ENCODE assay signal across 21 cellular contexts in the genomic region with DNA sequence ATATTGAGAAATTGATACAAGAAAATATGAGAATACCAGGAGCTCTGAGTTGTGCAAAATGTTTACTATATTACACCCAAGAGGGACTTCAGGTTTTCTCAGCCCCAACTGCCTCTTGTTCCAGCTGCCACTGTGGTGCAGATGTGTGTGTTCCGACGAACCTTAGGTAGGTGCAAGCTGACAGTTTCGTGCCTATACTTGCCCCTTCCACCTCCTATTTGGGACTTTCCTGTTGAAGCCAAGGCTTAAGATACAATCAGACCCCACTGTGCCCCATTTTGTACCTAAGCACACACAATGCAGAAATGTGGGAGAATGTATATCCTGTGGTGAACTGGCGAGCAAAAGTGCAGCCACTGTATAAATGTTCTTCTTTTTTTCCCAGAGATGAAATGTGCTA.
"Had no signal": no experiment of that assay in that cellular context is flagged by ENCODE, and none has a peak within 500 bp of the region (broad histone marks: within the 10 kb centered on the region; RNA-seq: fewer than 3 reads in every experiment).

No MANE protein-coding gene starts in this region.

- H3K9me3 ChIP-seq: esophagus squamous epithelium, left ventricle myocardium inferior, lower lobe of right lung, neutrophil, psoas muscle, right lobe of liver, thoracic aorta had no signal

- DNase-seq: effector memory CD4-positive, alpha-beta T cell; esophagus squamous epithelium; foreskin fibroblast; immature natural killer cell; kidney; left cardiac atrium; left ventricle myocardium inferior; lower lobe of right lung; mesenchymal stem cell; naive thymus-derived CD4-positive, alpha-beta T cell; nephron progenitor cell; psoas muscle; retina; right lobe of liver; stimulated activated CD4-positive, alpha-beta T cell treated with anti-CD3 and anti-CD28 coated beads, Interleukin-4, amount 100 ng/mL, for 24 hours; stimulated activated naive B cell treated with anti-CD40 and anti-IgM and Interleukin-4, amounts not matched to agents 10 μg/mL and 1 μg/mL and 100 μg/mL, for 72 hours; stimulated activated naive CD8-positive, alpha-beta T cell treated with anti-CD3 and anti-CD28 coated beads, Interleukin-15, amount 100 ng/mL, for 72 hours had no signal

- FAIRE-seq: endometrium, kidney, urothelium cell line had no signal

- H3K4me1 ChIP-seq: left ventricle myocardium inferior, lower lobe of right lung, psoas muscle, right lobe of liver had no signal

- ATAC-seq: left cardiac atrium; lower lobe of right lung; naive thymus-derived CD4-positive, alpha-beta T cell; psoas muscle; right lobe of liver; stimulated activated naive B cell treated with anti-CD40 and anti-IgM and Interleukin-4, amounts not matched to agents 10 μg/mL and 1 μg/mL and 100 μg/mL, for 72 hours; stimulated activated naive CD8-positive, alpha-beta T cell treated with anti-CD3 and anti-CD28 coated beads, Interleukin-15, amount 100 ng/mL, for 72 hours had no signal

- H3K27ac ChIP-seq: esophagus squamous epithelium, left ventricle myocardium inferior, lower lobe of right lung, neutrophil, psoas muscle, right lobe of liver, thoracic aorta had no signal

- H3K4me3 ChIP-seq: esophagus squamous epithelium, left ventricle myocardium inferior, lower lobe of right lung, psoas muscle, right lobe of liver, thoracic aorta had no signal

- H3K36me3 ChIP-seq: esophagus squamous epithelium, left ventricle myocardium inferior, lower lobe of right lung, neutrophil, right lobe of liver, thoracic aorta had no signal

- H3K27me3 ChIP-seq: esophagus squamous epithelium, neutrophil, right lobe of liver had no signal
